In genomic region chr3:6491768-6492167, GRCh38 we compare ENCODE assay signal across 16 cellular contexts.
"Had no signal": no experiment of that assay in that cellular context is flagged by ENCODE, and none has a peak within 500 bp of the region (broad histone marks: within the 10 kb centered on the region; RNA-seq: fewer than 3 reads in every experiment).

No MANE protein-coding gene starts in this region.

- ATAC-seq: activated CD4-positive, CD25-positive, alpha-beta regulatory T cell treated with anti-CD3 and anti-CD28 coated beads, Interleukin-2, amount 50 U/mL, for 24 hours; gastrocnemius medialis; heart right ventricle; left lobe of liver; pancreas had no signal

- H3K36me3 ChIP-seq: brain microvascular endothelial cell, gastrocnemius medialis, heart right ventricle, pancreas, tibial artery, uterus had no signal

- DNase-seq: activated naive CD4-positive, alpha-beta T cell; activated T-cell treated with anti-CD3 and anti-CD28 coated beads for 4 hours; anterior cingulate cortex; brain microvascular endothelial cell; effector CD8-positive, alpha-beta T cell; gastrocnemius medialis; heart right ventricle; pancreas; stimulated activated CD4-positive, alpha-beta T cell treated with anti-CD3 and anti-CD28 coated beads, Interleukin-2, amount 100 ng/mL, for 48 hours; stimulated activated naive CD4-positive, alpha-beta T cell; T-helper 9 cell; tibial artery; uterus had no signal

- H3K27me3 ChIP-seq: brain microvascular endothelial cell, gastrocnemius medialis, heart right ventricle, pancreas, tibial artery, uterus had no signal

- H3K4me3 ChIP-seq: gastrocnemius medialis, heart right ventricle, pancreas, tibial artery, uterus had no signal

- H3K9me3 ChIP-seq: gastrocnemius medialis, pancreas, tibial artery, uterus had no signal

- H3K4me1 ChIP-seq: gastrocnemius medialis, heart right ventricle, pancreas, tibial artery, uterus had no signal

- H3K27ac ChIP-seq: brain microvascular endothelial cell, epithelial cell of prostate, gastrocnemius medialis, heart right ventricle, pancreas, tibial artery, uterus had no signal
